Comparison of ENCODE assay signal across 8 cellular contexts in the genomic region with DNA sequence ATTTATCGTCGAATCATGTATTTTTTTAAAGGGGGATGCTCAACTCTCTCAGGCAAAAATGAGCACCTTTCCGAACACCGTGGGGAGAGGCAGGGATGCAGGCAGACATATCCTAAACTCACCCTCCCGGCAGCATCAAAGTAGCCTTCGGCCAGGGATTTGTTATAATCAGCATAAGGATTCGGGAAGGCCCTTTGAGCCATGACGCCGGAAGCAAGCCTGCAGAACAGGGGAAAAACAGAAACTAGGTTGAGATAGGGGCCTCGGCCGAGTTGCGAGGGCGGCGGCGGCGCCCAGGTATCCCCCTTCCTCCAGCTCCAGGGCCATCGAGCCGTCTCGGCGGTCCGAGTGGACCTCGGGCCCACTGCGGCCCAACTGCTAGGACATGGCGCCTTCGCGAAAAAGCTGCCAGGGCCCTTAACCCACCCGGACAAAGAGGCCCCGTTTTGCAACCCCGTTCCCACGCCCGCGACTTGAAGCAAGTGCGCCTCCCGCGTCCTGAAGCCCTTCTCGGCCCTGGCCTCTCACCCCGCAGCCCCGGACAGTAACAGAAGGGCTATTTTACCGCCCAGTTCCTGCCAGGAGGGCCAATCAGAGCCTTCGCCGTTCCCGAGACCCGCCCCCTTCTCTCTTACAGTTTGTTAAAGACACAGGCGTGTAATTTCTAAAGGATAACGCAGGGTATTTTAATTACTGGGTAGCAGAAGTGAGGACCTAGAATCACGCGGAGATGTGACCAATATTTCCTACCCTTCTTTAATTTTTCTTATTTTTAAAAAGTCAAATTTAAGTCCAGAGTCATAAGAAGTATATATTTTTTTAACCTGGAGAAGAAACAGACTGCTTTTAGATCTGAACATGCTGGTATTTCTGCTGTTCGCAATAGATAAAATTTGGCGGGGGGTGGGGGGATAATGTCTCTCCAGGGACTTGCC. TPM values are rescaled to one million over a fixed set of nuclear protein-coding genes. Genes with fewer than 3 reads are reported as not detected.
DNase-seq lines count a peak whose midpoint lies in the region; ATAC-seq and TF ChIP-seq lines count a peak whose summit lies in the region.

A gene with protein sequence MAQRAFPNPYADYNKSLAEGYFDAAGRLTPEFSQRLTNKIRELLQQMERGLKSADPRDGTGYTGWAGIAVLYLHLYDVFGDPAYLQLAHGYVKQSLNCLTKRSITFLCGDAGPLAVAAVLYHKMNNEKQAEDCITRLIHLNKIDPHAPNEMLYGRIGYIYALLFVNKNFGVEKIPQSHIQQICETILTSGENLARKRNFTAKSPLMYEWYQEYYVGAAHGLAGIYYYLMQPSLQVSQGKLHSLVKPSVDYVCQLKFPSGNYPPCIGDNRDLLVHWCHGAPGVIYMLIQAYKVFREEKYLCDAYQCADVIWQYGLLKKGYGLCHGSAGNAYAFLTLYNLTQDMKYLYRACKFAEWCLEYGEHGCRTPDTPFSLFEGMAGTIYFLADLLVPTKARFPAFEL (minus strand): TSS at position 566 of the 935 bp plus-strand sequence. CDS start 363 bp downstream, at position 203.

- H3K9ac ChIP-seq in MM.1S (ENCODE audit: low read length), result peak within 1 kb of the TSS; percentile 81
- peak within 1 kb of the TSS; percentile 84 for H3K9ac ChIP-seq in neural progenitor cell

- H3K27me3 ChIP-seq in HAP-1 (ENCODE audit: low read depth) (no peaks in the 10 kb centered on the region), MM.1S (replicated peaks; ENCODE audit: insufficient read depth, low read length) (no peaks in the 10 kb centered on the region), SJSA1 (replicated peaks) (no peaks in the 10 kb centered on the region), foreskin keratinocyte (no peaks in the 10 kb centered on the region), neural progenitor cell (no peaks in the 10 kb centered on the region)

- peak; percentile 98 for ATAC-seq in foreskin keratinocyte

- H3K4me2 ChIP-seq in MM.1S (ENCODE audit: low read depth, low read length) (peak within 1 kb of the TSS; percentile 70), neural progenitor cell (peak within 1 kb of the TSS; percentile 99)

- H3K4me3 ChIP-seq in HAP-1 (peak within 1 kb of the TSS; percentile 69), MM.1S (ENCODE audit: low read length) (peak within 1 kb of the TSS; percentile 89), SJSA1 (peak within 1 kb of the TSS; percentile 64), neural progenitor cell (peak within 1 kb of the TSS; percentile 91)

- H3K27ac ChIP-seq in MM.1S (ENCODE audit: low read length) (peak within 1 kb of the TSS; percentile 60; the same call in 1 of the 2 replicates), SJSA1 (peak within 1 kb of the TSS; percentile 59), foreskin keratinocyte (peak within 1 kb of the TSS; percentile 49), neural progenitor cell (peak within 1 kb of the TSS; percentile 81)

- DNase-seq in G401 (ENCODE audit: low spot score), result peak; percentile 98
- DNase-seq in HAP-1 (ENCODE audit: low spot score in 2 of 2), result peak; percentile 86 to 92
- DNase-seq in MM.1S, result peak; percentile 95
- DNase-seq in SJSA1 (ENCODE audit: low read depth in 1 of 2, low spot score in 2 of 2), result peak; percentile 87 to 90
- peak; percentile 38 to 64 (median 56) for DNase-seq in activated naive CD4-positive, alpha-beta T cell (lab: John Stamatoyannopoulos, UW)
- peak; percentile 38 to 72 for DNase-seq in foreskin keratinocyte
- peak; percentile 94 for DNase-seq in neural progenitor cell (ENCODE audit: low spot score)
- peak; percentile 83 for DNase-seq in stromal cell of bone marrow (ENCODE audit: low read depth)

- peak within 1 kb of the TSS; percentile 91 for H3K27ac Mint-ChIP-seq in neural progenitor cell

- in situ Hi-C loops in G401 (cut with HindIII; ENCODE audit: low sequenced_read_pairs) (no loop called here), HAP-1 (cut with MboI; ENCODE audit: low sequenced_read_pairs) (no loop called here)

- no peaks in the 10 kb centered on the region for H3K9me3 Mint-ChIP-seq in neural progenitor cell

- peaks cover 6% of the 10 kb centered on the region for H3K36me3 Mint-ChIP-seq in neural progenitor cell

- H3K9me2 ChIP-seq in MM.1S (replicated peaks; ENCODE audit: insufficient read depth, low read length), result no peaks in the 10 kb centered on the region

- H3F3A ChIP-seq in MM.1S (ENCODE audit: insufficient read depth, low read length), result no peaks in the 10 kb centered on the region
- H3F3A ChIP-seq in neural progenitor cell (ENCODE audit: low read depth), result no peaks in the 10 kb centered on the region

- H3K9me3 ChIP-seq in HAP-1 (no peaks in the 10 kb centered on the region), MM.1S (replicated peaks; ENCODE audit: insufficient read depth, low read length) (no peaks in the 10 kb centered on the region), SJSA1 (replicated peaks) (no peaks in the 10 kb centered on the region), neural progenitor cell (ENCODE audit: low read depth) (no peaks in the 10 kb centered on the region)

- TF ChIP-seq CTCF in MM.1S (IDR thresholded peaks at IDR 0.05; ENCODE audit: low read length), result no peak
- no peak for TF ChIP-seq CTCF in foreskin keratinocyte (conservative IDR thresholded peaks at IDR 0.05)
- peak; percentile 22 for TF ChIP-seq CTCF in neural progenitor cell (IDR thresholded peaks at IDR 0.05)

- H2AFZ ChIP-seq in MM.1S (ENCODE audit: low read length) (peak within 1 kb of the TSS; percentile 95), neural progenitor cell (replicated peaks) (peak within 1 kb of the TSS; percentile 94)

- H3K79me2 ChIP-seq in MM.1S (ENCODE audit: low read length), result peaks cover 4% of the 10 kb centered on the region; the same call in 1 of the 2 replicates
- H3K79me2 ChIP-seq in neural progenitor cell (ENCODE audit: low read depth), result peaks cover 35% of the 10 kb centered on the region

- H3K4me3 Mint-ChIP-seq in neural progenitor cell, result peak within 1 kb of the TSS; percentile 97

- H3K36me3 ChIP-seq in HAP-1 (replicated peaks) (peaks cover 4% of the 10 kb centered on the region), MM.1S (replicated peaks; ENCODE audit: insufficient read depth, low read length) (no peaks in the 10 kb centered on the region), SJSA1 (peaks cover 13% of the 10 kb centered on the region), neural progenitor cell (no peaks in the 10 kb centered on the region)

- H3K27me3 Mint-ChIP-seq in neural progenitor cell (ENCODE audit: insufficient read depth, low read depth), result no peaks in the 10 kb centered on the region

- peaks cover 24% of the 10 kb centered on the region for H3K4me1 Mint-ChIP-seq in neural progenitor cell

- H3K4me1 ChIP-seq in HAP-1 (peaks cover 5% of the 10 kb centered on the region; the same call in 1 of the 2 replicates), MM.1S (ENCODE audit: low read length) (0 out of 2 replicates have a peak, but pooled peaks cover 4% of the 10 kb centered on the region), SJSA1 (replicated peaks) (peaks cover 7% of the 10 kb centered on the region; the same call in 1 of the 2 replicates), foreskin keratinocyte (peaks cover 6% of the 10 kb centered on the region), neural progenitor cell (peaks cover 12% of the 10 kb centered on the region)

- no peaks in the 10 kb centered on the region for H4K20me1 ChIP-seq in MM.1S (ENCODE audit: insufficient read depth, low read length)
- no peaks in the 10 kb centered on the region for H4K20me1 ChIP-seq in neural progenitor cell (ENCODE audit: low read depth)

RNA-seq across cellular contexts. Expression of the gene that starts here (rescaled TPM):
- 49.2 and 63.7 TPM in 2 replicates for total RNA-seq in G401 (2014; rRNA removed; shearing (Covaris generic))
- 28.6 and 38.1 TPM in 2 replicates for total RNA-seq in SJSA1 (2014; rRNA removed; shearing (Covaris generic))
- 46.1 and 49.4 TPM in 2 replicates for total RNA-seq in foreskin keratinocyte
- 15.9 and 17.3 TPM in 2 replicates for polyA plus RNA-seq in foreskin keratinocyte
- total RNA-seq in neural progenitor cell (ENCODE audit: low replicate concordance), result 95.5 and 122 TPM in 2 replicates

Comparison
In these comparisons a context has a peak if more than half of its experiments do, and no peak if none do; other contexts are left out.
1. Peak in every context shown above with its lines: DNase-seq, ATAC-seq, H3K4me3 ChIP-seq and H3K27ac ChIP-seq.